ENCODE assay signal across 15 cellular contexts in the genomic region with DNA sequence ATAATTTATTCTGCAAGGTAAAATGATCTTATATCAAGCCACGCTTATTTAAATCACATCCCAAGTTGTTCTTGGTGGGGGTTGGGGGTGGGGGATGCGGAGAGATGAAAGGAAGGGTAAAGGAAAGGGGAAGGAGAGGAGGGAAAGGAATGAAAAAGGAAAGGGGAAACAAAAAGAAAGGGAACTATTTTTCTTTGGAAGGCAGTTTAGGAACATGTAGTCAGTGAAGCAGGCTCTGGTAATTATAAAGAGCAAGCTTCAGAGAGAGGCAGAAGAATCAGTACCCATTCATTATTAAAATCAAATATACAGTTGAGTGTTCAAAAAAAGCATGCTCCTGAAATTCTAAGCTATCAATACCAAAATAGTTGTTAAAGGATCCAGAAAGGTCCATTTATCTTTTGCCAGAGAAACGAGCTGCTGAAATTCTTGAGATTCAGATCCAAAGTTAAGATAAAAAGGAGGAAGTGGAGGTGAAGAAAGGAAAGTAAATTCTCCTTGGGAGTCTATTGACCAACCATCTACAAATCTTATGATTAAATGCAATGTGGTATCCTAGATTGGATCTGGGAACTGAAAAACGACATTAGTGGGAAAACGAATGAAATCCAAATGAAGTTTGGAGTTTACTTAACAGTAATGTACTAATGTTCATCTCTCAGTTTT.
DNase-seq lines count a peak whose midpoint lies in the region; ATAC-seq and TF ChIP-seq lines count a peak whose summit lies in the region.
"Had no signal": no experiment of that assay in that cellular context is flagged by ENCODE, and none has a peak within 500 bp of the region (broad histone marks: within the 10 kb centered on the region; RNA-seq: fewer than 3 reads in every experiment).

No MANE protein-coding gene starts in this region.

- no peaks in the 10 kb centered on the region for H4K20me1 ChIP-seq in mammary epithelial cell (ENCODE audit: insufficient read depth, low read length)

- H3K4me3 ChIP-seq in mammary epithelial cell (replicated peaks in 1 of 3; ENCODE audit: insufficient read depth in 1 of 3, low read depth in 2 of 3, low read length in 3 of 3): no peak overlapping the region
- H3K4me3 ChIP-seq in RWPE2 (ENCODE audit: severe bottlenecking): no peak overlapping the region
- H3K4me3 ChIP-seq in iPS-20b (ENCODE audit: low read length): no peak overlapping the region
- H3K4me3 ChIP-seq in upper lobe of right lung: no peak overlapping the region
- H3K4me3 ChIP-seq: mucosa of descending colon had no signal

- peaks cover 62% of the 10 kb centered on the region for H3K79me2 ChIP-seq in mammary epithelial cell (ENCODE audit: insufficient read depth, low read length)

- H3K4me1 ChIP-seq in mammary epithelial cell (ENCODE audit: insufficient read depth, low read length) (peaks cover 30% of the 10 kb centered on the region), RWPE2 (ENCODE audit: insufficient read depth, poor library complexity, severe bottlenecking) (peaks cover 33% of the 10 kb centered on the region), iPS-20b (ENCODE audit: insufficient read depth, low read length) (peaks cover 18% of the 10 kb centered on the region), upper lobe of right lung (peaks cover 37% of the 10 kb centered on the region)

- no peaks in the 10 kb centered on the region for H3K27me3 ChIP-seq in mammary epithelial cell (ENCODE audit: insufficient read depth, low read length)
- H3K27me3 ChIP-seq in RWPE2 (ENCODE audit: insufficient read depth, poor library complexity, severe bottlenecking): no peaks in the 10 kb centered on the region
- no peaks in the 10 kb centered on the region for H3K27me3 ChIP-seq in iPS-20b (ENCODE audit: insufficient read depth, low read length)
- H3K27me3 ChIP-seq in upper lobe of right lung: no peaks in the 10 kb centered on the region
- H3K27me3 ChIP-seq: foreskin keratinocyte had no signal

- ATAC-seq in RWPE2 (ENCODE audit: low read depth) (no peak), upper lobe of right lung (no peak), HG02852 (IDR thresholded peaks at IDR 0.05; ENCODE audit: unreplicated experiment) (no peak)
- ATAC-seq: foreskin keratinocyte, mucosa of descending colon had no signal

- H3K9ac ChIP-seq in mammary epithelial cell (ENCODE audit: insufficient read depth, low read length) (no peak overlapping the region), iPS-20b (ENCODE audit: low read depth, low read length) (0 out of 2 replicates have a peak overlapping the region, but pooled peaks have one; percentile 30)

- H3K27ac ChIP-seq in mammary epithelial cell (ENCODE audit: insufficient read depth, low read depth, low read length) (no peak overlapping the region), RWPE2 (ENCODE audit: poor library complexity, severe bottlenecking) (peak overlapping the region; percentile 99), iPS-20b (ENCODE audit: low read length) (no peak overlapping the region), upper lobe of right lung (peak overlapping the region; percentile 26)
- H3K27ac ChIP-seq: foreskin keratinocyte had no signal

- no TSS peak for BruUV-seq in mammary epithelial cell (replicated peaks; lab: Mats Ljungman, UMichigan)

- CTCF ChIA-PET in mammary epithelial cell (lab: Charles Lee; ENCODE audit: low non-redundant PET): interaction anchor here (0.6 to 0.7 kb wide), 2 partner anchors 41 to 278 kb away, joined by 5 to 7 read pairs; no protein-coding TSS in a partner anchor

- H3K9me3 ChIP-seq in mammary epithelial cell (replicated peaks; ENCODE audit: insufficient read depth, low read length) (no peaks in the 10 kb centered on the region), RWPE2 (ENCODE audit: severe bottlenecking) (no peaks in the 10 kb centered on the region), iPS-20b (ENCODE audit: insufficient read depth, low read depth, low read length) (no peaks in the 10 kb centered on the region), upper lobe of right lung (no peaks in the 10 kb centered on the region)
- H3K9me3 ChIP-seq: mucosa of descending colon had no signal

- dilution Hi-C loops in mammary epithelial cell (cut with HindIII; ENCODE audit: low sequenced_read_pairs): no loop called here

- H2AFZ ChIP-seq in mammary epithelial cell (ENCODE audit: low read depth, low read length): no peak overlapping the region

- H3K4me2 ChIP-seq in mammary epithelial cell (ENCODE audit: insufficient read depth, low read depth, low read length): no peak overlapping the region

- intact Hi-C loops in mammary epithelial cell (cut with micrococcal nuclease) (loop anchor here (2.0 kb wide), 1 partner anchor 41 kb away; no protein-coding TSS in a partner anchor), upper lobe of right lung (cut with DNase I) (no loop called here)

- in situ Hi-C loops in T47D (cut with HindIII; ENCODE audit: low pct_unique_long_range_greater_than_20kb, low sequenced_read_pairs) (no loop called here), mammary epithelial cell (cut with MboI; ENCODE audit: low sequenced_read_pairs in 2 of 2) (no loop called here)

- peak; percentile 9 to 10 for DNase-seq in T47D (ENCODE audit: low read depth in 1 of 2, low spot score in 1 of 2)
- DNase-seq in mammary epithelial cell: no peak
- DNase-seq in RWPE2 (ENCODE audit: low spot score): no peak
- DNase-seq in upper lobe of right lung: no peak
- no peak for DNase-seq in DMS153 (lab: John Stamatoyannopoulos, UW)
- DNase-seq in activated CD4-positive, alpha-beta T cell treated with anti-CD3 and anti-CD28 coated beads, Interleukin-2, amount 50 U/mL, for 1 hour: no peak
- DNase-seq: activated effector memory CD4-positive, alpha-beta T cell treated with anti-CD3 and anti-CD28 coated beads, Interleukin-2, amount 50 U/mL, for 16 hours; aorta; foreskin keratinocyte; mucosa of descending colon; NCI-H1417; NCI-H748 treated with DMSO at 0.1 percent for 48 hours; occipital lobe had no signal

- WGBS in mammary epithelial cell (ENCODE audit: low coverage, missing lambda C conversion rate): 32% methylated on average over 5 of the region's 5 CpGs

- TF ChIP-seq CTCF in mammary epithelial cell (conservative IDR thresholded peaks at IDR 0.05 in 1 of 2, IDR thresholded peaks at IDR 0.05 in 1 of 2; ENCODE audit: extremely low read depth in 1 of 2, insufficient read depth in 1 of 2, low read depth in 1 of 2, low read length in 2 of 2): no peak
- no peak for TF ChIP-seq CTCF in RWPE2 (IDR thresholded peaks at IDR 0.05; ENCODE audit: poor library complexity, severe bottlenecking)
- no peak for TF ChIP-seq CTCF in upper lobe of right lung (IDR thresholded peaks at IDR 0.05)

- H3K36me3 ChIP-seq in mammary epithelial cell (ENCODE audit: insufficient read depth, low read length) (no peaks in the 10 kb centered on the region), RWPE2 (ENCODE audit: low read depth) (no peaks in the 10 kb centered on the region), iPS-20b (ENCODE audit: insufficient read depth, low read depth, low read length) (no peaks in the 10 kb centered on the region), upper lobe of right lung (no peaks in the 10 kb centered on the region)

Comparison
In these comparisons a context has a peak if more than half of its experiments do, and no peak if none do; other contexts are left out.
1. DNase-seq: peak in T47D (2 of 2); none in mammary epithelial cell (single experiment), RWPE2 (single experiment), upper lobe of right lung (single experiment), DMS153 (single experiment) and activated CD4-positive, alpha-beta T cell treated with anti-CD3 and anti-CD28 coated beads, Interleukin-2, amount 50 U/mL, for 1 hour (single experiment).
2. H3K27ac ChIP-seq: peak in RWPE2 (single experiment) and upper lobe of right lung (single experiment); none in mammary epithelial cell (single experiment) and iPS-20b (single experiment).